Comparison of ENCODE assay signal across 18 cellular contexts in the genomic region with DNA sequence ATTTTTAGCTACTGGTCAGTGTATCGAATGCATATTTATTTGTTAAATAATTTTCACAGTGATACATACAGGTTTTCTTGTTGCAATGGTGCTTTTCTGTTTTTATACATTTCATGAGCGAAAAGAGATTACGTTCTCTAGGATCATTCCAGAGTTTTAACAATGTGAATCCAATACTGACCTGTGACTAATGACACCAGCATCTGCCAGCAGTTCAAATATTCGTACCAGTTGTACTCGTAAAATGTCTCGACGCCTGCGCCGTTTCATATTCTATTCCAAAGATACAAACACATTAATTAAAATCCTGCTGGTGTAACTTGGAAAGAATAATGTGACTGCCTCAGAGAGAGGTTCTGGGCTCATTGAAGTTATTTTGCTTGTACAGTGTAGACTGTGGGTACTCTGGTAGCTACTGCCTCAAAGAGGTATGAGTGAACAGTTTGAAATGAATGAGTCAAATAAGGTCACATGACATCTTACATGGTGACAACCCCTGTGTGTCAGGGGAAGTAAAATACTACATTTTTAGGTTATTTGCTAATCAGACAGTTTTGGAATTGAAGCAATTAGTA.
DNase-seq lines count a peak whose midpoint lies in the region; ATAC-seq, FAIRE-seq and TF ChIP-seq lines count a peak whose summit lies in the region.
"Had no signal": no experiment of that assay in that cellular context is flagged by ENCODE, and none has a peak within 500 bp of the region (broad histone marks: within the 10 kb centered on the region; RNA-seq: fewer than 3 reads in every experiment).

No MANE protein-coding gene starts in this region.

- TF ChIP-seq CTCF in HFFc6 (IDR thresholded peaks at IDR 0.05) (no peak), astrocyte (IDR thresholded peaks at IDR 0.05; ENCODE audit: insufficient read depth, low read depth, low read length) (no peak), tibial nerve (IDR thresholded peaks at IDR 0.05) (no peak)

- peak; percentile 67 for DNase-seq in AG08395 (ENCODE audit: low spot score)
- peak; percentile 84 for DNase-seq in HFFc6
- DNase-seq in astrocyte (ENCODE audit: low read depth), result peak; percentile 80
- DNase-seq in iris pigment epithelial cell (ENCODE audit: low read depth), result peak; percentile 74
- DNase-seq in NCI-H82 treated with DMSO at 0.1 percent for 48 hours (lab: John Stamatoyannopoulos, UW; ENCODE audit: unreplicated experiment), result no peak
- no peak for DNase-seq in tibial nerve (ENCODE audit: low spot score in 2 of 2)
- no peak for DNase-seq in NCI-H128 (lab: John Stamatoyannopoulos, UW; ENCODE audit: unreplicated experiment)
- DNase-seq in activated CD8-positive, alpha-beta T cell treated with anti-CD3 and anti-CD28 coated beads, Interleukin-2, amount 10 ng/mL, durations not matched to agents 7 days and 5 days, result no peak
- DNase-seq: activated T-cell treated with anti-CD3 and anti-CD28 coated beads, Interleukin-2, amount 50 U/mL, for 24 hours; amygdala; NCI-H1694; NCI-H524; psoas muscle; RPMI8226; stimulated activated CD8-positive, alpha-beta memory T cell treated with anti-CD3 and anti-CD28 coated beads, Interleukin-4, amount 100 ng/mL, for 48 hours; upper lobe of left lung had no signal

- no peak for TF ChIP-seq POLR2A in tibial nerve (IDR thresholded peaks at IDR 0.05)

- POLR2A ChIA-PET in activated CD8-positive, alpha-beta T cell treated with anti-CD3 and anti-CD28 coated beads, Interleukin-2, amount 10 ng/mL, durations not matched to agents 7 days and 5 days (lab: Charles Lee), result no interaction called here

- peaks cover 9% of the 10 kb centered on the region for H3K36me3 ChIP-seq in astrocyte (ENCODE audit: insufficient read depth, low read length)
- H3K36me3 ChIP-seq in tibial nerve, result peaks cover 0 to 88% (median 16%) of the 10 kb centered on the region in 3 donors

- peak overlapping the region; percentile 86 for H3K27ac Mint-ChIP-seq in HFFc6
- peak overlapping the region; percentile 83 for H3K27ac Mint-ChIP-seq in astrocyte (ENCODE audit: unreplicated experiment)
- H3K27ac Mint-ChIP-seq in activated CD8-positive, alpha-beta T cell treated with anti-CD3 and anti-CD28 coated beads, Interleukin-2, amount 10 ng/mL, durations not matched to agents 7 days and 5 days, result no peak overlapping the region
- H3K27ac Mint-ChIP-seq: activated T-cell treated with anti-CD3 and anti-CD28 coated beads, Interleukin-2, amount 50 U/mL, for 24 hours; CD14-positive monocyte had no signal

- TF ChIP-seq EP300 in tibial nerve (IDR thresholded peaks at IDR 0.05), result no peak

- no peak for ATAC-seq in activated CD8-positive, alpha-beta T cell treated with anti-CD3 and anti-CD28 coated beads, Interleukin-2, amount 10 ng/mL, durations not matched to agents 7 days and 5 days
- ATAC-seq: psoas muscle had no signal

- H3K4me2 ChIP-seq in astrocyte (ENCODE audit: low read length), result peak overlapping the region; percentile 74

- H3K9me3 Mint-ChIP-seq in HFFc6 (no peaks in the 10 kb centered on the region), astrocyte (ENCODE audit: unreplicated experiment) (no peaks in the 10 kb centered on the region)
- no peaks in the 10 kb centered on the region for H3K9me3 Mint-ChIP-seq in activated CD8-positive, alpha-beta T cell treated with anti-CD3 and anti-CD28 coated beads, Interleukin-2, amount 10 ng/mL, durations not matched to agents 7 days and 5 days (ENCODE audit: insufficient read depth)
- H3K9me3 Mint-ChIP-seq: activated T-cell treated with anti-CD3 and anti-CD28 coated beads, Interleukin-2, amount 50 U/mL, for 24 hours; CD14-positive monocyte had no signal

- CTCF ChIA-PET in activated CD8-positive, alpha-beta T cell treated with anti-CD3 and anti-CD28 coated beads, Interleukin-2, amount 10 ng/mL, durations not matched to agents 7 days and 5 days (lab: Charles Lee), result interaction anchor here (1.2 kb wide), 1 partner anchor 117 kb away, joined by 3 read pairs; no protein-coding TSS in a partner anchor

- H3K4me3 Mint-ChIP-seq in HFFc6 (peak overlapping the region; percentile 77), astrocyte (ENCODE audit: unreplicated experiment) (no peak overlapping the region)
- H3K4me3 Mint-ChIP-seq in activated CD8-positive, alpha-beta T cell treated with anti-CD3 and anti-CD28 coated beads, Interleukin-2, amount 10 ng/mL, durations not matched to agents 7 days and 5 days, result no peak overlapping the region
- H3K4me3 Mint-ChIP-seq: activated T-cell treated with anti-CD3 and anti-CD28 coated beads, Interleukin-2, amount 50 U/mL, for 24 hours; CD14-positive monocyte had no signal

- H3K27me3 ChIP-seq in astrocyte (ENCODE audit: insufficient read depth, low read length) (no peaks in the 10 kb centered on the region), tibial nerve (no peaks in the 10 kb centered on the region)
- H3K27me3 ChIP-seq: upper lobe of left lung had no signal

- H3K27ac ChIP-seq in astrocyte (ENCODE audit: low read depth, low read length) (peak overlapping the region; percentile 89), tibial nerve (no peak overlapping the region)
- H3K27ac ChIP-seq: psoas muscle, upper lobe of left lung had no signal

- FAIRE-seq in astrocyte (lab: Jason Lieb, UNC), result peak; percentile 45
- FAIRE-seq: islet of Langerhans had no signal

- no peaks in the 10 kb centered on the region for H4K20me1 ChIP-seq in astrocyte (ENCODE audit: insufficient read depth, low read length)

- WGBS in tibial nerve, 2 donors, result 94% methylated on average over 9 of the region's 9 CpGs

- H3K4me1 Mint-ChIP-seq in HFFc6 (ENCODE audit: low read depth), result peaks cover 30% of the 10 kb centered on the region
- H3K4me1 Mint-ChIP-seq in astrocyte (ENCODE audit: low read depth, unreplicated experiment), result peaks cover 21% of the 10 kb centered on the region
- H3K4me1 Mint-ChIP-seq in activated CD8-positive, alpha-beta T cell treated with anti-CD3 and anti-CD28 coated beads, Interleukin-2, amount 10 ng/mL, durations not matched to agents 7 days and 5 days (ENCODE audit: low read depth), result peaks cover 2% of the 10 kb centered on the region
- H3K4me1 Mint-ChIP-seq: CD14-positive monocyte had no signal

- H3K79me2 ChIP-seq in astrocyte (ENCODE audit: insufficient read depth, low read length), result no peaks in the 10 kb centered on the region

- H3K9ac ChIP-seq in astrocyte (ENCODE audit: low read length), result peak overlapping the region; percentile 69

- H3K4me3 ChIP-seq in astrocyte (ENCODE audit: insufficient read depth, low read depth, low read length) (peak overlapping the region; percentile 31), tibial nerve (no peak overlapping the region)
- H3K4me3 ChIP-seq: psoas muscle, upper lobe of left lung had no signal

- no peaks in the 10 kb centered on the region for H3K27me3 Mint-ChIP-seq in HFFc6 (ENCODE audit: insufficient read depth)
- H3K27me3 Mint-ChIP-seq in astrocyte (ENCODE audit: low read depth, unreplicated experiment), result no peaks in the 10 kb centered on the region
- H3K27me3 Mint-ChIP-seq in activated CD8-positive, alpha-beta T cell treated with anti-CD3 and anti-CD28 coated beads, Interleukin-2, amount 10 ng/mL, durations not matched to agents 7 days and 5 days (ENCODE audit: low read depth), result no peaks in the 10 kb centered on the region
- H3K27me3 Mint-ChIP-seq: activated T-cell treated with anti-CD3 and anti-CD28 coated beads, Interleukin-2, amount 50 U/mL, for 24 hours had no signal

- H3K9me3 ChIP-seq in astrocyte (ENCODE audit: insufficient read depth, low read depth, low read length) (no peaks in the 10 kb centered on the region), tibial nerve (no peaks in the 10 kb centered on the region)
- H3K9me3 ChIP-seq: psoas muscle, upper lobe of left lung had no signal

- H3K36me3 Mint-ChIP-seq in HFFc6 (ENCODE audit: low read depth), result peaks cover 5% of the 10 kb centered on the region; the same call in 1 of the 2 replicates
- peaks cover 4% of the 10 kb centered on the region for H3K36me3 Mint-ChIP-seq in astrocyte (ENCODE audit: low read depth, unreplicated experiment)
- peaks cover 53% of the 10 kb centered on the region for H3K36me3 Mint-ChIP-seq in activated CD8-positive, alpha-beta T cell treated with anti-CD3 and anti-CD28 coated beads, Interleukin-2, amount 10 ng/mL, durations not matched to agents 7 days and 5 days (ENCODE audit: low read depth)

- H2AFZ ChIP-seq in astrocyte (ENCODE audit: low read depth, low read length), result no peak overlapping the region

- H3K4me1 ChIP-seq in astrocyte (ENCODE audit: insufficient read depth, low read length), result peaks cover 10% of the 10 kb centered on the region
- H3K4me1 ChIP-seq in tibial nerve, result no peaks in the 10 kb centered on the region
- H3K4me1 ChIP-seq: psoas muscle, upper lobe of left lung had no signal

Comparison
In these comparisons a context has a peak if more than half of its experiments do, and no peak if none do; other contexts are left out.
1. DNase-seq: peak in AG08395 (single experiment), HFFc6 (single experiment), astrocyte (single experiment) and iris pigment epithelial cell (single experiment); none in NCI-H82 treated with DMSO at 0.1 percent for 48 hours (single experiment), tibial nerve (0 of 2), NCI-H128 (single experiment) and activated CD8-positive, alpha-beta T cell treated with anti-CD3 and anti-CD28 coated beads, Interleukin-2, amount 10 ng/mL, durations not matched to agents 7 days and 5 days (single experiment).